8 cellular contexts compared by ENCODE assay signal in the genomic region with DNA sequence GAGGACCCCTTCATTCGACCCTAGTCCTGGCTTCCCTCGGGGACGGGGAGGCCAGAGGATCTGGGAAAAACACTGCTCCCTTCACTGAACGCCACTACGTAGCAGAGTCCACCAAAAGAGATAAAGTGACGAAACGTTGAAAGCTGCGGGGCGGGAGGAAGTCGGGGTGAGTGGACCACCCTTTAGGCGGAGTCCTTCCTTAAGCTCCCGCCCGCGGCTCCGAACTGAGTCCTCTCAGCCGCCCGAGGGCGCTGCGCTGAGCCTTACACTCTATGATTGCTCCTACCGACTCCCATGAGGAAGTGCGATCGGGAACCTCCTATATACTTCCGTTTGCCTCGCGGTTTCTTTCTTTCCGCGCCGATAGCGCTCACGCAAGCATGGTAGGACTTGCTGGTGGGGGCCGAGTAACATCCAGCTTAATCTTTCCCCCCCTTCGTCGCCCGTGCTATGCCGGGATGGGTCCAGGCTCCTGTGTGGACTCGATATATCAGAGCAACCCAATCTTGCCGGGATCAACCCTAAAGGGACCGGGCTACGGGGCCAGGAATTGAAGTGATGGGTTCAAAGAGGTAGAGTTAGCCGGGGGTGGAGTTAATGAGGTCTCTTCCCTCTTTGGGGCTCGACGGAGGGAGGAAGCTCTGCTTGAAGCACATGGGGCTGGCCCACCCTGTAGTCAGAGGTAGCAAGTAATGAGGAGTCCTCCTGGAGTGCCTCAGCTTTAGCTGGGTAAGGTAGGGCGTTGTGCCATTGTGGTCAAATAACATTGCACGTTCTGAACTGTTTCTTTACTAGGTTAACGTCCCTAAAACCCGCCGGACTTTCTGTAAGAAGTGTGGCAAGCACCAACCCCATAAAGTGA. TPM values are rescaled to one million over a fixed set of nuclear protein-coding genes. Genes with fewer than 3 reads are reported as not detected.
DNase-seq lines count a peak whose midpoint lies in the region; ATAC-seq and TF ChIP-seq lines count a peak whose summit lies in the region.

RPL36A (plus strand) TSS at position 348 of the 862 bp plus-strand sequence; CDS start at position 381, 33 bp downstream.

- H4K20me1 ChIP-seq in mammary epithelial cell (ENCODE audit: insufficient read depth, low read length), result no peaks in the 10 kb centered on the region

- H3K36me3 ChIP-seq in mammary epithelial cell (ENCODE audit: insufficient read depth, low read length), result peaks cover 13% of the 10 kb centered on the region

- CTCF ChIA-PET in AG04449 (lab: Yijun Ruan, JAX), result interaction anchor here (0.6 to 1.5 kb wide), 13 partner anchors 9 to 264 kb away, joined by 3 to 11 read pairs (median 4); no protein-coding TSS in a partner anchor
- CTCF ChIA-PET in mammary epithelial cell (lab: Charles Lee; ENCODE audit: low non-redundant PET), result interaction anchor here (0.7 kb wide), 1 partner anchor 242 kb away, joined by 8 read pairs; no protein-coding TSS in a partner anchor

- intact Hi-C loops in mammary epithelial cell (cut with micrococcal nuclease), result loop anchor here (2.0 to 5.0 kb wide), 2 partner anchors 16 to 44 kb away; partner anchors contain the start of genes GLA and TIMM8A

- peaks cover 2% of the 10 kb centered on the region for H3K27me3 ChIP-seq in mammary epithelial cell (ENCODE audit: insufficient read depth, low read length)

- peak within 1 kb of the TSS; percentile 92 for H3K9ac ChIP-seq in mammary epithelial cell (ENCODE audit: insufficient read depth, low read length)

- ATAC-seq in GM18868 (IDR thresholded peaks at IDR 0.05; ENCODE audit: unreplicated experiment) (peak; percentile 82), HG03135 (IDR thresholded peaks at IDR 0.05; ENCODE audit: unreplicated experiment) (peak; percentile 79)

- H2AFZ ChIP-seq in mammary epithelial cell (ENCODE audit: low read depth, low read length), result peak within 1 kb of the TSS; percentile 88

- peak within 1 kb of the TSS; percentile 90 for H3K4me2 ChIP-seq in mammary epithelial cell (ENCODE audit: insufficient read depth, low read depth, low read length)

- peak; percentile 77 for TF ChIP-seq CTCF in AG04449 (IDR thresholded peaks at IDR 0.05; ENCODE audit: insufficient read depth, low read length, missing control alignments)
- TF ChIP-seq CTCF in VCaP (conservative IDR thresholded peaks at IDR 0.05), result peak; percentile 72
- TF ChIP-seq CTCF in mammary epithelial cell (conservative IDR thresholded peaks at IDR 0.05 in 1 of 2, IDR thresholded peaks at IDR 0.05 in 1 of 2; ENCODE audit: extremely low read depth in 1 of 2, insufficient read depth in 1 of 2, low read depth in 1 of 2, low read length in 2 of 2), result peak; percentile 56 to 69

- POLR2A ChIA-PET in AG04449 (lab: Yijun Ruan, JAX), result interaction anchor here (0.6 to 2.0 kb wide), 12 partner anchors 13 to 706 kb away, joined by 3 to 17 read pairs (median 4); partner anchors contain the start of genes ARMCX2, ARMCX4, GLA and HNRNPH2

- in situ Hi-C loops in mammary epithelial cell (cut with MboI; ENCODE audit: low sequenced_read_pairs in 2 of 2), result loop anchor here in 1 of 2 donors (5.0 kb wide), 1 partner anchor 44 kb away; the partner anchor contains the start of gene TIMM8A

- H3K4me3 ChIP-seq in AG04449 (ENCODE audit: low read depth, low read length) (peak within 1 kb of the TSS; percentile 74), mammary epithelial cell (replicated peaks in 1 of 3; ENCODE audit: insufficient read depth in 1 of 3, low read depth in 2 of 3, low read length in 3 of 3) (peak within 1 kb of the TSS; percentile 55 to 76 (median 74))

- TSS peak; percentile 72 for BruUV-seq in mammary epithelial cell (replicated peaks; lab: Mats Ljungman, UMichigan)

- H3K4me1 ChIP-seq in mammary epithelial cell (ENCODE audit: insufficient read depth, low read length), result peaks cover 15% of the 10 kb centered on the region

- 42% methylated on average over 28 of the region's 47 CpGs for WGBS in mammary epithelial cell (ENCODE audit: low coverage, missing lambda C conversion rate)

- H3K27ac ChIP-seq in VCaP, result peak within 1 kb of the TSS; percentile 54
- H3K27ac ChIP-seq in mammary epithelial cell (ENCODE audit: insufficient read depth, low read depth, low read length), result peak within 1 kb of the TSS; percentile 73

- no peaks in the 10 kb centered on the region for H3K9me3 ChIP-seq in mammary epithelial cell (replicated peaks; ENCODE audit: insufficient read depth, low read length)

- dilution Hi-C loops in mammary epithelial cell (cut with HindIII; ENCODE audit: low sequenced_read_pairs), result no loop called here

- H3K79me2 ChIP-seq in mammary epithelial cell (ENCODE audit: insufficient read depth, low read length), result peaks cover 32% of the 10 kb centered on the region

- DNase-seq in AG04449 (ENCODE audit: low read depth, low spot score), result peak; percentile 49
- peak; percentile 82 for DNase-seq in NCI-H2196 (lab: John Stamatoyannopoulos, UW; ENCODE audit: unreplicated experiment)
- peak; percentile 79 for DNase-seq in mammary epithelial cell
- DNase-seq in inferior parietal cortex (ENCODE audit: extremely low spot score), result peak; percentile 88
- peak; percentile 69 to 72 for DNase-seq in stimulated activated CD4-positive, alpha-beta T cell treated with anti-CD3 and anti-CD28 coated beads, Interleukin-12 subunit alpha, Interleukin-12 subunit beta, amount 100 ng/mL, for 24 hours (ENCODE audit: low read depth in 2 of 2)

RNA-seq across cellular contexts. Expression of gene RPL36A, which starts in this region (rescaled TPM):
- 100 to 1,000 TPM; 288 to 293 TPM for total RNA-seq in mammary epithelial cell
- 2,001 TPM for polyA plus RNA-seq in mammary epithelial cell
- polyA minus RNA-seq in mammary epithelial cell, result 121 TPM

Comparison
In these comparisons a context has a peak if more than half of its experiments do, and no peak if none do; other contexts are left out.
1. Peak in every context shown above with its lines: DNase-seq, ATAC-seq, H3K4me3 ChIP-seq and H3K27ac ChIP-seq.